Comparison of ENCODE assay signal across 8 cellular contexts in the genomic region with DNA sequence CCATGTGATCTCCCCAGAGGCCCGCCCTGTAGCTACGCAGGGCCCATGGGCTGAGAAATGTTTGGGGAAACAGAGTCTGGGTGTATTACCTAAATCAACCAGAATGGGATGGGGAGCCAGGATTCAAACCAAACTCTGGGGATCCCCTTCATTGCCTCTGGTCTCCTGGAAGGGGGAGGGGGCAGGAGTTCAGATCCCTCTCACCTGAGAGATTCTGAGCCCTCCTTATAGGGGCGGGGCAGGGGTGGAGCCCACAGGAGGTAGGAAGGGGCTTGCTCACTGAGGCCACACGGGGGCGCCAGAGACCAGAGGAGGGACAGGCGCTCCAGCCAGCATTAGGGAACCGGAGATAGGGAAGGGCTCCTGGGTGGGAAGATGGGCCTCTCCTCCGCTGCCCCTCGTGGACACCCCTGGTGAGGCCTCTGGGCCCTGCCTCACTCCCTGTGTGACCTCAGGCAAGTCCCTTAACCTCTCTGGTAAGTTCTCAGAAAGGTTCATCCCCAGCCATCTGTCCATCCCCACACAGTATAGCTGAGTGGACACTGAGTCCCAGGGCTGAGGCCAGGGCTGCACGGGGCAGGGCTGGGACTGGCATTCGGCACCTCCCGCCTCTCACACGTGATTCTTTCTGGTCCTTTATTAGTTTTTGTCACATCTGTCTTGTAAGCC. TPM values are rescaled to one million over a fixed set of nuclear protein-coding genes. Genes with fewer than 3 reads are reported as not detected.
DNase-seq lines count a peak whose midpoint lies in the region; ATAC-seq and TF ChIP-seq lines count a peak whose summit lies in the region.

No MANE protein-coding gene starts in this region.

- peak overlapping the region; percentile 70 for H2AFZ ChIP-seq in DND-41 (ENCODE audit: low read depth, low read length)

- no peaks in the 10 kb centered on the region for H3K27me3 Mint-ChIP-seq in activated T-cell treated with anti-CD3 and anti-CD28 coated beads, Interleukin-2, amount 50 U/mL, for 4 hours (ENCODE audit: low read depth)
- no peaks in the 10 kb centered on the region for H3K27me3 Mint-ChIP-seq in naive thymus-derived CD4-positive, alpha-beta T cell

- intact Hi-C loops in esophagus squamous epithelium (cut with DNase I), result loop anchor here (5.0 kb wide), 1 partner anchor 45 kb away; no protein-coding TSS in a partner anchor
- intact Hi-C loops in naive thymus-derived CD4-positive, alpha-beta T cell (cut with micrococcal nuclease), result loop anchor here (1.0 to 10.0 kb wide), 12 partner anchors 12 to 334 kb away; a partner anchor contains a TSS

- DNase-seq in DND-41, result peak; percentile 90
- peak; percentile 90 for DNase-seq in LoVo (ENCODE audit: low spot score)
- peak; percentile 92 to 97 (median 96) for DNase-seq in Peyer's patch
- DNase-seq in activated T-cell treated with anti-CD3 and anti-CD28 coated beads, Interleukin-2, amount 50 U/mL, for 4 hours, result peak; percentile 95
- peak; percentile 46 for DNase-seq in esophagus squamous epithelium (lab: John Stamatoyannopoulos, UW)
- peak; percentile 79 to 96 (median 89) for DNase-seq in naive thymus-derived CD4-positive, alpha-beta T cell
- DNase-seq in stimulated activated CD8-positive, alpha-beta memory T cell treated with anti-CD3 and anti-CD28 coated beads, Interleukin-7, amount 100 ng/mL, for 48 hours (ENCODE audit: extremely low read depth in 1 of 2, low read depth in 1 of 2), result peak; percentile 69 to 85

- TF ChIP-seq CTCF in DND-41 (IDR thresholded peaks at IDR 0.05; ENCODE audit: borderline replicate concordance, extremely low read depth, low read length, poor library complexity, severe bottlenecking) (peak; percentile 99), Peyer's patch (IDR thresholded peaks at IDR 0.05) (peak; percentile 94 to 99 (median 99)), esophagus squamous epithelium (IDR thresholded peaks at IDR 0.05) (peak; percentile 93 to 99 (median 97))

- 0 to 9% methylated on average over 3 to 9 of the region's 13 CpGs for WGBS in esophagus squamous epithelium, 2 donors

- no peaks in the 10 kb centered on the region for H3K36me3 Mint-ChIP-seq in activated T-cell treated with anti-CD3 and anti-CD28 coated beads, Interleukin-2, amount 50 U/mL, for 4 hours (ENCODE audit: insufficient read depth)
- peaks cover 0 to 2% (median 0%) of the 10 kb centered on the region in 5 donors for H3K36me3 Mint-ChIP-seq in naive thymus-derived CD4-positive, alpha-beta T cell

- no peak overlapping the region for H3K27ac ChIP-seq in DND-41 (ENCODE audit: low read length)
- H3K27ac ChIP-seq in Peyer's patch, result peak overlapping the region in 3 of 4 donors; percentile 71 to 94 (median 87)
- peak overlapping the region in 2 of 4 donors; percentile 22 to 32 for H3K27ac ChIP-seq in esophagus squamous epithelium
- no peak overlapping the region for H3K27ac ChIP-seq in naive thymus-derived CD4-positive, alpha-beta T cell (ENCODE audit: low read depth, low read length)

- peaks cover 17% of the 10 kb centered on the region for H3K4me1 ChIP-seq in DND-41 (ENCODE audit: insufficient read depth, low read length)
- peaks cover 8 to 71% (median 41%) of the 10 kb centered on the region in 4 donors for H3K4me1 ChIP-seq in Peyer's patch
- H3K4me1 ChIP-seq in esophagus squamous epithelium, result peaks cover 31 to 88% (median 38%) of the 10 kb centered on the region in 3 donors
- H3K4me1 ChIP-seq in naive thymus-derived CD4-positive, alpha-beta T cell (ENCODE audit: control insufficient read depth in 2 of 2, insufficient read depth in 2 of 2, low read length in 2 of 2), result peaks cover 41 to 59% of the 10 kb centered on the region in 2 donors

- peaks cover 12% of the 10 kb centered on the region for H3K27me3 ChIP-seq in DND-41 (ENCODE audit: insufficient read depth, low read length, poor library complexity)
- no peaks in the 10 kb centered on the region for H3K27me3 ChIP-seq in Peyer's patch
- H3K27me3 ChIP-seq in esophagus squamous epithelium, result no peaks in the 10 kb centered on the region
- H3K27me3 ChIP-seq in naive thymus-derived CD4-positive, alpha-beta T cell (ENCODE audit: control insufficient read depth in 2 of 2, insufficient read depth in 2 of 2, low read length in 2 of 2), result no peaks in the 10 kb centered on the region

- no peaks in the 10 kb centered on the region for H3K79me2 ChIP-seq in DND-41 (ENCODE audit: insufficient read depth, low read length)

- CTCF ChIA-PET in naive thymus-derived CD4-positive, alpha-beta T cell (lab: Charles Lee), result interaction anchor here (0.6 to 29.8 kb wide), 14 partner anchors 11 to 469 kb away, joined by 3 to 945 read pairs (median 4); a partner anchor contains a TSS

- no peaks in the 10 kb centered on the region for H3K9me3 ChIP-seq in DND-41 (ENCODE audit: insufficient read depth, low read length, severe bottlenecking)
- no peaks in the 10 kb centered on the region for H3K9me3 ChIP-seq in Peyer's patch
- no peaks in the 10 kb centered on the region for H3K9me3 ChIP-seq in esophagus squamous epithelium
- H3K9me3 ChIP-seq in naive thymus-derived CD4-positive, alpha-beta T cell (ENCODE audit: control insufficient read depth in 2 of 3, low read length in 3 of 3), result no peaks in the 10 kb centered on the region

- POLR2A ChIA-PET in naive thymus-derived CD4-positive, alpha-beta T cell (lab: Charles Lee), result interaction anchor here (0.7 to 29.3 kb wide), 9 partner anchors 17 to 274 kb away, joined by 3 to 1324 read pairs (median 5); a partner anchor contains a TSS

- peaks cover 56% of the 10 kb centered on the region for H3K4me1 Mint-ChIP-seq in activated T-cell treated with anti-CD3 and anti-CD28 coated beads, Interleukin-2, amount 50 U/mL, for 4 hours (ENCODE audit: low read depth)
- peaks cover 40 to 68% (median 58%) of the 10 kb centered on the region in 7 donors for H3K4me1 Mint-ChIP-seq in naive thymus-derived CD4-positive, alpha-beta T cell

- no peak overlapping the region for H3K4me3 ChIP-seq in DND-41 (ENCODE audit: low read depth in 1 of 2, low read length in 2 of 2)
- no peak overlapping the region for H3K4me3 ChIP-seq in Peyer's patch
- H3K4me3 ChIP-seq in esophagus squamous epithelium, result no peak overlapping the region
- no peak overlapping the region for H3K4me3 ChIP-seq in naive thymus-derived CD4-positive, alpha-beta T cell (ENCODE audit: low read length)

- no peaks in the 10 kb centered on the region for H3K9me3 Mint-ChIP-seq in activated T-cell treated with anti-CD3 and anti-CD28 coated beads, Interleukin-2, amount 50 U/mL, for 4 hours
- peaks cover 0 to 2% (median 0%) of the 10 kb centered on the region in 11 donors for H3K9me3 Mint-ChIP-seq in naive thymus-derived CD4-positive, alpha-beta T cell

- peak in 1 of 2 donors; percentile 43 for TF ChIP-seq POLR2A in Peyer's patch (IDR thresholded peaks at IDR 0.05)
- TF ChIP-seq POLR2A in esophagus squamous epithelium (IDR thresholded peaks at IDR 0.05), result no peak

- peak overlapping the region; percentile 21 to 83 (median 72) for H3K27ac Mint-ChIP-seq in naive thymus-derived CD4-positive, alpha-beta T cell

- H3K36me3 ChIP-seq in DND-41 (ENCODE audit: insufficient read depth, low read length), result no peaks in the 10 kb centered on the region
- no peaks in the 10 kb centered on the region for H3K36me3 ChIP-seq in Peyer's patch
- H3K36me3 ChIP-seq in esophagus squamous epithelium, result no peaks in the 10 kb centered on the region
- no peaks in the 10 kb centered on the region for H3K36me3 ChIP-seq in naive thymus-derived CD4-positive, alpha-beta T cell (ENCODE audit: control insufficient read depth in 2 of 3, insufficient read depth in 3 of 3, low read length in 3 of 3)

- peak overlapping the region; percentile 26; the same call in 1 of the 2 replicates for H3K9ac ChIP-seq in DND-41 (ENCODE audit: low read depth, low read length)

- ATAC-seq in DND-41 (ENCODE audit: insufficient read depth, low read depth), result peak; percentile 91
- ATAC-seq in activated T-cell treated with anti-CD3 and anti-CD28 coated beads, Interleukin-2, amount 50 U/mL, for 4 hours, result peak; percentile 72 to 77
- peak; percentile 78 for ATAC-seq in naive thymus-derived CD4-positive, alpha-beta T cell
- ATAC-seq in HG03521 (IDR thresholded peaks at IDR 0.05; ENCODE audit: unreplicated experiment), result no peak

- H3K4me3 Mint-ChIP-seq in activated T-cell treated with anti-CD3 and anti-CD28 coated beads, Interleukin-2, amount 50 U/mL, for 4 hours, result no peak overlapping the region
- peak overlapping the region in 7 of 10 donors; percentile 14 to 55 (median 38) for H3K4me3 Mint-ChIP-seq in naive thymus-derived CD4-positive, alpha-beta T cell

- H3K4me2 ChIP-seq in DND-41 (ENCODE audit: insufficient read depth, low read length), result peak overlapping the region; percentile 29; the same call in 1 of the 2 replicates

- H4K20me1 ChIP-seq in DND-41 (ENCODE audit: insufficient read depth, low read length), result 0 out of 2 replicates have a peak, but pooled peaks cover 3% of the 10 kb centered on the region

RNA-seq across cellular contexts. Expression of a gene that starts 2.7 kb away (rescaled TPM):
- total RNA-seq in Peyer's patch (10 to 100 TPM; 25.6 to 78.6 (median 52.1) TPM), esophagus squamous epithelium (10 to 100 TPM; 16.4 to 48.5 (median 25.0) TPM)
- total RNA-seq in activated T-cell treated with anti-CD3 and anti-CD28 coated beads, Interleukin-2, amount 50 U/mL, for 4 hours, result under 1 TPM; 0.13 to 0.33 (median 0.18) TPM
- 1 to 10 TPM in 4 of 5 experiments, under 1 TPM in 1; 0.22 to 9.2 (median 8.1) TPM for total RNA-seq in naive thymus-derived CD4-positive, alpha-beta T cell
- polyA plus RNA-seq in naive thymus-derived CD4-positive, alpha-beta T cell, result under 1 TPM; 0.27 to 0.47 TPM

RNA-seq across cellular contexts. Expression of a gene that starts 31.3 kb away (rescaled TPM):
- total RNA-seq in Peyer's patch, result 100 to 1,000 TPM in 2 of 4 donors, 10 to 100 TPM in 2; 56.2 to 185 (median 98.6) TPM
- 100 to 1,000 TPM in 2 of 3 donors, 10 to 100 TPM in 1; 86.3 to 121 (median 108) TPM for total RNA-seq in activated T-cell treated with anti-CD3 and anti-CD28 coated beads, Interleukin-2, amount 50 U/mL, for 4 hours
- total RNA-seq in esophagus squamous epithelium, result 10 to 100 TPM; 29.5 to 44.0 (median 31.8) TPM
- 100 to 1,000 TPM; 124 to 263 (median 208) TPM for total RNA-seq in naive thymus-derived CD4-positive, alpha-beta T cell
- 100 to 1,000 TPM; 102 to 141 TPM for polyA plus RNA-seq in naive thymus-derived CD4-positive, alpha-beta T cell

RNA-seq across cellular contexts. Expression of a gene that starts 36.8 kb away (rescaled TPM):
- 10 to 100 TPM; 20.3 to 47.0 (median 31.9) TPM for total RNA-seq in Peyer's patch
- total RNA-seq in activated T-cell treated with anti-CD3 and anti-CD28 coated beads, Interleukin-2, amount 50 U/mL, for 4 hours, result 10 to 100 TPM; 50.7 to 61.2 (median 53.6) TPM
- 10 to 100 TPM; 14.9 to 23.3 (median 17.0) TPM for total RNA-seq in esophagus squamous epithelium
- 10 to 100 TPM; 25.7 to 46.4 (median 38.0) TPM for total RNA-seq in naive thymus-derived CD4-positive, alpha-beta T cell
- 10 to 100 TPM; 33.8 to 54.9 TPM for polyA plus RNA-seq in naive thymus-derived CD4-positive, alpha-beta T cell

RNA-seq across cellular contexts. Expression of a gene that starts 44.1 kb away (rescaled TPM):
- total RNA-seq in Peyer's patch, result 10 to 100 TPM in 3 of 4 donors, 1 to 10 TPM in 1; 3.3 to 34.7 (median 20.3) TPM
- 10 to 100 TPM; 42.2 to 51.5 (median 43.7) TPM for total RNA-seq in activated T-cell treated with anti-CD3 and anti-CD28 coated beads, Interleukin-2, amount 50 U/mL, for 4 hours
- total RNA-seq in esophagus squamous epithelium, result 1 to 10 TPM; 3.6 to 9.0 (median 6.1) TPM
- 100 to 1,000 TPM in 2 of 5 experiments, 10 to 100 TPM in 3; 75.2 to 130 (median 84.3) TPM for total RNA-seq in naive thymus-derived CD4-positive, alpha-beta T cell
- polyA plus RNA-seq in naive thymus-derived CD4-positive, alpha-beta T cell, result 10 to 100 TPM; 40.7 to 63.0 TPM

Comparison
In these comparisons a context has a peak if more than half of its experiments do, and no peak if none do; other contexts are left out.
1. DNase-seq: peak in every context shown above with its lines; median percentile 96 in Peyer's patch; 95 in activated T-cell treated with anti-CD3 and anti-CD28 coated beads, Interleukin-2, amount 50 U/mL, for 4 hours; 90 in DND-41; 90 in LoVo; 89 in naive thymus-derived CD4-positive, alpha-beta T cell; 77 in stimulated activated CD8-positive, alpha-beta memory T cell treated with anti-CD3 and anti-CD28 coated beads, Interleukin-7, amount 100 ng/mL, for 48 hours; 46 in esophagus squamous epithelium.
2. H3K27ac ChIP-seq: peak in Peyer's patch (3 of 4); none in DND-41 (single experiment) and naive thymus-derived CD4-positive, alpha-beta T cell (single experiment).
3. Peak in every context shown above with its lines, with median percentiles within 50 percentile points of each other: CTCF ChIP-seq.